Comparison of ENCODE assay signal across 8 cellular contexts in the genomic region with DNA sequence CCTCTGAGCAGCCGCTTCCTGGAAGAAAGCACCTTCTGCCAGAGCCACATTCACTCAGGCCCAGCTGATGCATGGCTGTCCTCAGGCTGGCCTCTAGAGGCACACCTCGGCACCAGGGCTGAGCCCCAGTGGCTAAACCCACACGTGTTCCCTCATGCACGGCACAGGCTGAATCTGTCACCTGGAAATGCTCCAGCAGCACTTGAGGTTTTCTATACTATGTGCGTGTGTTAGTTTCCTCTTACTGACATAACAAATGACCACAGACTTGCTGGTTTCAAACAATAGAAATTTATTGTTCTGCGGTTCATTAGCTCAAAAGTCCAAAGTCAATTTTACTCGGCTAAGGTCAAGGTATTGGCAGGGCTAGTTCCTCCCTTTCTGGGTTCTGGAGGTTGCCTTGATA.
DNase-seq lines count a peak whose midpoint lies in the region; ATAC-seq lines count a peak whose summit lies in the region.

No MANE protein-coding gene starts in this region.

- ATAC-seq in GM18519 (IDR thresholded peaks at IDR 0.05; ENCODE audit: low FRiP score, unreplicated experiment) = peak; percentile 97
- ATAC-seq in HG02840 (IDR thresholded peaks at IDR 0.05; ENCODE audit: low FRiP score, unreplicated experiment) = peak; percentile 90

- DNase-seq in D341Med (ENCODE audit: low spot score) = peak; percentile 53
- peak; percentile 4 for DNase-seq in NCI-H1092 (lab: John Stamatoyannopoulos, UW)
- peak; percentile 5 for DNase-seq in cerebellar cortex (ENCODE audit: low spot score)
- peak; percentile 4 for DNase-seq in pulmonary artery endothelial cell (ENCODE audit: low read depth, low spot score)
- no peak for DNase-seq in putamen (ENCODE audit: low spot score)
- no peak for DNase-seq in epidermal melanocyte (ENCODE audit: insufficient read length, low spot score)

Comparison
In these comparisons a context has a peak if more than half of its experiments do, and no peak if none do; other contexts are left out.
1. DNase-seq: peak in D341Med (single experiment), NCI-H1092 (single experiment), cerebellar cortex (single experiment) and pulmonary artery endothelial cell (single experiment); none in putamen (single experiment) and epidermal melanocyte (single experiment).